Comparison of ENCODE assay signal across 9 cellular contexts in genomic region chr1:205480349-205481278, GRCh38.
DNase-seq lines count a peak whose midpoint lies in the region; ATAC-seq lines count a peak whose summit lies in the region.
"Had no signal": no experiment of that assay in that cellular context is flagged by ENCODE, and none has a peak within 500 bp of the region (broad histone marks: within the 10 kb centered on the region; RNA-seq: fewer than 3 reads in every experiment).

No MANE protein-coding gene starts in this region.

- DNase-seq in RPMI8226 (peak; percentile 47), MV-4-11 (lab: John Stamatoyannopoulos, UW) (no peak), NCI-H2081 treated with DMSO at 0.1 percent for 48 hours (lab: John Stamatoyannopoulos, UW) (no peak)
- peak; percentile 73 for DNase-seq in activated gamma-delta T cell treated with anti-CD3 and anti-CD28 coated beads, Interleukin-2, amount 50 U/mL, for 16 hours (ENCODE audit: low read depth)
- DNase-seq in stimulated activated CD4-positive, alpha-beta T cell treated with anti-CD3 and anti-CD28 coated beads, TNF-alpha, amount 100 ng/mL, for 24 hours (ENCODE audit: low read depth in 3 of 3) = peak; percentile 14 to 50 (median 31)
- DNase-seq: NCI-H1092 had no signal

- ATAC-seq in GM18907 (IDR thresholded peaks at IDR 0.05; ENCODE audit: unreplicated experiment) (peak; percentile 50), HG02588 (IDR thresholded peaks at IDR 0.05; ENCODE audit: unreplicated experiment) (no peak), GM18868 (IDR thresholded peaks at IDR 0.05; ENCODE audit: unreplicated experiment) (no peak)

Comparison
In these comparisons a context has a peak if more than half of its experiments do, and no peak if none do; other contexts are left out.
1. DNase-seq: peak in RPMI8226 (single experiment), activated gamma-delta T cell treated with anti-CD3 and anti-CD28 coated beads, Interleukin-2, amount 50 U/mL, for 16 hours (single experiment) and stimulated activated CD4-positive, alpha-beta T cell treated with anti-CD3 and anti-CD28 coated beads, TNF-alpha, amount 100 ng/mL, for 24 hours (3 of 3); none in MV-4-11 (single experiment) and NCI-H2081 treated with DMSO at 0.1 percent for 48 hours (single experiment).